15 cellular contexts compared by ENCODE assay signal in genomic region chr7:39428221-39428620, GRCh38.
DNase-seq lines count a peak whose midpoint lies in the region; ATAC-seq and TF ChIP-seq lines count a peak whose summit lies in the region.
"Had no signal": no experiment of that assay in that cellular context is flagged by ENCODE, and none has a peak within 500 bp of the region (broad histone marks: within the 10 kb centered on the region; RNA-seq: fewer than 3 reads in every experiment).

No MANE protein-coding gene starts in this region.

- H3K4me3 ChIP-seq in fibroblast of pulmonary artery (replicated peaks; ENCODE audit: low read depth, low read length) (no peak overlapping the region), skeletal muscle cell (ENCODE audit: low read depth, low read length) (no peak overlapping the region)
- H3K4me3 ChIP-seq: GM12878, GM23338 had no signal

- ATAC-seq in SK-N-SH treated with all-trans-retinoic acid at 6 μM for 48 hours, result peak; percentile 92
- no peak for ATAC-seq in GM21447 (IDR thresholded peaks at IDR 0.05; ENCODE audit: unreplicated experiment)
- ATAC-seq in HG03342 (IDR thresholded peaks at IDR 0.05; ENCODE audit: unreplicated experiment), result no peak
- ATAC-seq: activated CD8-positive, alpha-beta memory T cell treated with anti-CD3 and anti-CD28 coated beads, Interleukin-2, amount 10 ng/mL, durations not matched to agents 7 days and 5 days; GM12878; GM23338; left lobe of liver had no signal

- TF ChIP-seq CTCF in fibroblast of pulmonary artery (IDR thresholded peaks at IDR 0.05; ENCODE audit: low read length, missing control alignments), result no peak
- TF ChIP-seq CTCF in GM20000 (IDR thresholded peaks at IDR 0.05; ENCODE audit: extremely low read depth, missing control alignments), result no peak

- TF ChIP-seq POLR2A in erythroblast (IDR thresholded peaks at IDR 0.05; ENCODE audit: low read length), result no peak

- peak; percentile 85 for DNase-seq in GM04503 (ENCODE audit: low read depth)
- DNase-seq in fibroblast of pulmonary artery (ENCODE audit: low read depth), result peak; percentile 77
- DNase-seq in skeletal muscle cell (ENCODE audit: low read depth), result peak; percentile 26
- no peak for DNase-seq in GM20000 (ENCODE audit: low spot score)
- no peak for DNase-seq in erythroblast (lab: John Stamatoyannopoulos, UW)
- DNase-seq: activated CD8-positive, alpha-beta memory T cell treated with anti-CD3 and anti-CD28 coated beads, Interleukin-2, amount 10 ng/mL, durations not matched to agents 7 days and 5 days; activated naive CD4-positive, alpha-beta T cell treated with anti-CD3 and anti-CD28 coated beads for 36 hours; NCI-H146; NCI-H526 treated with DMSO at 0.1 percent for 48 hours had no signal

TF ChIP-seq in SK-N-SH treated with all-trans-retinoic acid at 6 μM for 48 hours, 23 proteins besides CTCF, POLR2A, EP300 and RAD21:
- TF ChIP-seq ZFP3 (CRISPR knock-in tag; IDR thresholded peaks at IDR 0.05) (no peak), ISL1 (CRISPR knock-in tag; IDR thresholded peaks at IDR 0.05) (peak; percentile 59)

Comparison
In these comparisons a context has a peak if more than half of its experiments do, and no peak if none do; other contexts are left out.
1. DNase-seq: peak in GM04503 (single experiment), fibroblast of pulmonary artery (single experiment) and skeletal muscle cell (single experiment); none in GM20000 (single experiment) and erythroblast (0 of 2).